ENCODE assay signal across 15 cellular contexts in the genomic region with DNA sequence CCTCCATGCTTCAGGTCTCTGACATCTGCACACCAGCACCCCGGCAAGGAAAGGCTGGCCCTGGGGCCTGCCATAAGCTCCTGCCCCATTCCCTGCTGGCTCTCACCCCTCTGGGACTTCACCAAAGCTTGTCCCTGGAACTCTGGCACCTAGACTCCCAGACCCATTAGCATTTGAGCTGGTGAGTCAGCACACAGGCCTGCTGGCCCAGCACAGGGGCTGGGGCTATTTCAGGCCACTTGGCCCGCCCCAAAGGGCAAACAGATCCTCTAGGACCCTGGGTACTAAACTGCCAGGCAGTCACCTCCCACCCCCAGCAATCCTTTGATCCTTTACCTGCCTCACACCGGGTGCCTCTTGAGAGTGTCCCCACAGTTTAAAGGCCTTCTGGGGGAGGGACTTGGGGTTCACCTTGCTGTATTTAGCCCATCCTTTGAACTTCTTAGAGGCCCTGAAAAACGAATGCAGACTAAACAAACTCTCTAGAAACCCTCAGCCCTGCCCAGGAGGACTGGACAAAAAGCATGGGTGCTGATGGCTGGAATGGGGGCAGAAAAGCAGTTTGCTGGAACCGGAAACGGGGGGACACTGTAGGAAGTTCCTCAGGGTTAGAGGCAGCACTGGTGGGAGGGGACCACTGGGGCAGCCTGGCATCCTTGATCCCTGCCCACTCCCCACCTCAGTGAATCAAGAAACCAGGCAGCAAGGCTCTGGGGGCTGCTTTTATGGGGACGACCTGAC. TPM values are rescaled to one million over a fixed set of nuclear protein-coding genes. Genes with fewer than 3 reads are reported as not detected.
A peak's percentile ranks its signal among the peaks of the same experiment; 100 is the strongest.
DNase-seq lines count a peak whose midpoint lies in the region; ATAC-seq and TF ChIP-seq lines count a peak whose summit lies in the region.
"Had no signal": no experiment of that assay in that cellular context is flagged by ENCODE, and none has a peak within 500 bp of the region (broad histone marks: within the 10 kb centered on the region; RNA-seq: fewer than 3 reads in every experiment).

No MANE protein-coding gene starts in this region.

- H3K27me3 Mint-ChIP-seq in activated T-cell treated with anti-CD3 and anti-CD28 coated beads, Interleukin-2, amount 50 U/mL, for 4 hours (ENCODE audit: low read depth) = peaks cover 9% of the 10 kb centered on the region

- peak overlapping the region; percentile 71 for H2AFZ ChIP-seq in IMR-90 (replicated peaks; ENCODE audit: low read length, poor library complexity)

- TF ChIP-seq RAD21 in IMR-90 (IDR thresholded peaks at IDR 0.05; ENCODE audit: low read length) = no peak

- CTCF ChIA-PET in IMR-90 (lab: Yijun Ruan, JAX) = interaction anchor here (0.9 kb wide), 1 partner anchor 29 kb away, joined by 3 read pairs; no protein-coding TSS in a partner anchor

- peak overlapping the region; percentile 3 for H3K4me2 ChIP-seq in IMR-90 (ENCODE audit: low read depth, low read length)

- H2BK120ac ChIP-seq in IMR-90 (ENCODE audit: low read depth, low read length) = no peak overlapping the region; the same call in 1 of the 2 replicates

- H3K18ac ChIP-seq in IMR-90 (ENCODE audit: low read depth, low read length) = 0 out of 2 replicates have a peak overlapping the region, but pooled peaks have one; percentile 5

- POLR2A ChIA-PET in IMR-90 (lab: Charles Lee; ENCODE audit: unreplicated experiment) = interaction anchor here (0.6 kb wide), 1 partner anchor 66 kb away, joined by 9 read pairs; no protein-coding TSS in a partner anchor

- in situ Hi-C loops in IMR-90 (cut with MboI; ENCODE audit: low sequenced_read_pairs) = no loop called here

- H3K9me3 Mint-ChIP-seq in activated T-cell treated with anti-CD3 and anti-CD28 coated beads, Interleukin-2, amount 50 U/mL, for 4 hours = no peaks in the 10 kb centered on the region
- H3K9me3 Mint-ChIP-seq: CD8-positive, alpha-beta memory T cell had no signal

- peak overlapping the region in 1 of 2 experiments; percentile 6; a peak in 1 of 4 replicates for H4K8ac ChIP-seq in IMR-90 (ENCODE audit: low read depth in 2 of 2, low read length in 2 of 2)

- H3K9me3 ChIP-seq in IMR-90 (ENCODE audit: control insufficient read depth, insufficient read depth, low read length) = no peaks in the 10 kb centered on the region
- no peaks in the 10 kb centered on the region for H3K9me3 ChIP-seq in muscle layer of colon (ENCODE audit: low read length)
- no peaks in the 10 kb centered on the region for H3K9me3 ChIP-seq in effector memory CD4-positive, alpha-beta T cell (ENCODE audit: control insufficient read depth, low read length)

- no peak overlapping the region; the same call in 2 of the 3 replicates for H2BK15ac ChIP-seq in IMR-90 (ENCODE audit: low read depth, low read length)

- H3K4me1 ChIP-seq in IMR-90 (ENCODE audit: control insufficient read depth, insufficient read depth, low read length) = peaks cover 20% of the 10 kb centered on the region
- H3K4me1 ChIP-seq in muscle layer of colon (ENCODE audit: insufficient read depth, low read length) = peaks cover 14% of the 10 kb centered on the region
- peaks cover 21% of the 10 kb centered on the region for H3K4me1 ChIP-seq in effector memory CD4-positive, alpha-beta T cell (ENCODE audit: control insufficient read depth, insufficient read depth, low read length, poor library complexity, severe bottlenecking)

- no peak overlapping the region for H4K91ac ChIP-seq in IMR-90 (ENCODE audit: insufficient read depth, low read depth, low read length)

- no peak for TF ChIP-seq POLR2A in IMR-90 (IDR thresholded peaks at IDR 0.05; ENCODE audit: low read depth, low read length)

- ATAC-seq in IMR-90 (ENCODE audit: low read depth) = peak; percentile 25
- no peak for ATAC-seq in activated T-cell treated with anti-CD3 and anti-CD28 coated beads, Interleukin-2, amount 50 U/mL, for 4 hours
- ATAC-seq in HG03095 (IDR thresholded peaks at IDR 0.05; ENCODE audit: unreplicated experiment) = no peak

- WGBS in IMR-90 (ENCODE audit: extremely low coverage in 2 of 2, insufficient read length in 1 of 2), 2 experiments = 50% methylated on average over 1 of the region's 7 CpGs; no CpG with 5 or more reads in 1 of the 2 experiments

- dilution Hi-C loops in IMR-90 (cut with HindIII; ENCODE audit: low sequenced_read_pairs, unreplicated experiment) = no loop called here

- H2AK5ac ChIP-seq in IMR-90 (ENCODE audit: low read depth, low read length) = peak overlapping the region; percentile 82; the same call in 1 of the 2 replicates

- H3K36me3 ChIP-seq in IMR-90 (ENCODE audit: control insufficient read depth, insufficient read depth, low read length) = peaks cover 38% of the 10 kb centered on the region
- H3K36me3 ChIP-seq in muscle layer of colon (ENCODE audit: insufficient read depth, low read length) = peaks cover 27% of the 10 kb centered on the region
- H3K36me3 ChIP-seq in effector memory CD4-positive, alpha-beta T cell (ENCODE audit: control insufficient read depth, insufficient read depth, low read length) = peaks cover 37% of the 10 kb centered on the region

- intact Hi-C loops in IMR-90 (cut with micrococcal nuclease) = no loop called here

- H3K36me3 Mint-ChIP-seq in activated T-cell treated with anti-CD3 and anti-CD28 coated beads, Interleukin-2, amount 50 U/mL, for 4 hours (ENCODE audit: insufficient read depth) = peaks cover 22% of the 10 kb centered on the region

- no peak for TF ChIP-seq CTCF in IMR-90 (conservative IDR thresholded peaks at IDR 0.05; ENCODE audit: low read depth, low read length)
- no peak for TF ChIP-seq CTCF in fibroblast of mammary gland (conservative IDR thresholded peaks at IDR 0.05; ENCODE audit: control insufficient read depth, insufficient read depth, low read depth, low read length)

- H4K20me1 ChIP-seq in IMR-90 (ENCODE audit: insufficient read depth, low read length) = peaks cover 27% of the 10 kb centered on the region

- H3K4me3 Mint-ChIP-seq in activated T-cell treated with anti-CD3 and anti-CD28 coated beads, Interleukin-2, amount 50 U/mL, for 4 hours = no peak overlapping the region

- H3K9me1 ChIP-seq in IMR-90 (ENCODE audit: insufficient read depth, low read length) = peaks cover 6% of the 10 kb centered on the region

- H3K27ac ChIP-seq in IMR-90 (ENCODE audit: insufficient read depth, low read length) (peak overlapping the region; percentile 29; the same call in 1 of the 2 replicates), muscle layer of colon (ENCODE audit: low read depth, low read length) (peak overlapping the region; percentile 30)
- no peak overlapping the region for H3K27ac ChIP-seq in effector memory CD4-positive, alpha-beta T cell (ENCODE audit: insufficient read depth, low read length, poor library complexity, severe bottlenecking)
- H3K27ac ChIP-seq: SK-N-MC had no signal

- H3K4me3 ChIP-seq in IMR-90 (ENCODE audit: insufficient read depth, low read depth, low read length) = no peak overlapping the region
- H3K4me3 ChIP-seq in fibroblast of mammary gland (ENCODE audit: control insufficient read depth, low read depth, low read length) = no peak overlapping the region
- H3K4me3 ChIP-seq in muscle layer of colon (ENCODE audit: low read depth in 1 of 2, low read length in 2 of 2) = no peak overlapping the region
- no peak overlapping the region for H3K4me3 ChIP-seq in effector memory CD4-positive, alpha-beta T cell (ENCODE audit: insufficient read depth, low read depth, low read length, poor library complexity, severe bottlenecking)
- H3K4me3 ChIP-seq: SK-N-MC had no signal

- H3K56ac ChIP-seq in IMR-90 (ENCODE audit: extremely low read depth, insufficient read depth, low read length) = peak overlapping the region; percentile 71; the same call in 1 of the 2 replicates

- peak overlapping the region; percentile 31; the same call in 1 of the 2 replicates for H4K5ac ChIP-seq in IMR-90 (ENCODE audit: low read depth, low read length)

- DNase-seq in AG08395 (ENCODE audit: low spot score) (peak; percentile 82), IMR-90 (peak; percentile 55), fibroblast of mammary gland (ENCODE audit: low read depth) (peak; percentile 43)
- DNase-seq in activated T-cell treated with anti-CD3 and anti-CD28 coated beads, Interleukin-2, amount 50 U/mL, for 4 hours = no peak
- no peak for DNase-seq in effector memory CD4-positive, alpha-beta T cell
- no peak for DNase-seq in activated naive CD4-positive, alpha-beta T cell treated with anti-CD3 and anti-CD28 coated beads, Interleukin-2, amount 50 U/mL, for 16 hours
- DNase-seq: activated T-cell treated with anti-CD3 and anti-CD28 coated beads, Interleukin-2, amount 50 U/mL, for 1 hour; CD8-positive, alpha-beta memory T cell; cortex of kidney; NCI-H2029 treated with DMSO at 0.1 percent for 48 hours; stimulated activated CD4-positive, alpha-beta T cell treated with anti-CD3 and anti-CD28 coated beads, Interleukin-2, amount 100 ng/mL, for 24 hours had no signal

- H3K4ac ChIP-seq in IMR-90 (ENCODE audit: low read depth, low read length) = peak overlapping the region; percentile 66

- peak overlapping the region; percentile 52 for H3K14ac ChIP-seq in IMR-90 (replicated peaks; ENCODE audit: low read depth, low read length)

- 0 out of 2 replicates have a peak overlapping the region, but pooled peaks have one; percentile 14 for H3K9ac ChIP-seq in IMR-90 (ENCODE audit: low read depth, low read length)
- H3K9ac ChIP-seq in muscle layer of colon (ENCODE audit: low read length) = no peak overlapping the region

- H3K79me1 ChIP-seq in IMR-90 (ENCODE audit: low read depth in 1 of 2, low read length in 2 of 2) = peaks cover 18 to 56% of the 10 kb centered on the region in 2 experiments; a peak in 3 of 4 replicates

- no TSS peak for BruUV-seq in IMR-90 (replicated peaks; lab: Mats Ljungman, UMichigan)

- H3K27me3 ChIP-seq in IMR-90 (ENCODE audit: control insufficient read depth, insufficient read depth, low read length) (no peaks in the 10 kb centered on the region), muscle layer of colon (ENCODE audit: control insufficient read depth in 1 of 2, insufficient read depth in 2 of 2, low read length in 2 of 2) (peaks cover 4 to 11% of the 10 kb centered on the region in 2 donors)
- no peaks in the 10 kb centered on the region for H3K27me3 ChIP-seq in effector memory CD4-positive, alpha-beta T cell (replicated peaks; ENCODE audit: control insufficient read depth, insufficient read depth, low read length, poor library complexity, severe bottlenecking)

- H2AK9ac ChIP-seq in IMR-90 (replicated peaks; ENCODE audit: low read depth, low read length, poor library complexity) = peak overlapping the region; percentile 81

- H3K23ac ChIP-seq in IMR-90 (ENCODE audit: low read depth, low read length) = 0 out of 2 replicates have a peak overlapping the region, but pooled peaks have one; percentile 24

- peaks cover 22% of the 10 kb centered on the region for H3K4me1 Mint-ChIP-seq in activated T-cell treated with anti-CD3 and anti-CD28 coated beads, Interleukin-2, amount 50 U/mL, for 4 hours (ENCODE audit: low read depth)

- H2BK20ac ChIP-seq in IMR-90 (ENCODE audit: low read depth, low read length) = no peak overlapping the region

- peak overlapping the region; percentile 59 for H2BK5ac ChIP-seq in IMR-90 (ENCODE audit: low read depth, low read length, poor library complexity, severe bottlenecking)

RNA-seq across cellular contexts. Expression of gene SAMD14, which starts 3.2 kb away (rescaled TPM):
- 1.4 TPM in 2 replicates for total RNA-seq in IMR-90 (2012; rRNA removed)
- polyA plus RNA-seq in IMR-90 (2012; rRNA removed) = 6.2 and 6.7 TPM in 2 replicates
- 2.7 and 5.4 TPM in 2 replicates for polyA plus RNA-seq in IMR-90 (2012; cell fraction: cytosol; rRNA removed)
- 20.9 and 34.4 TPM in 2 replicates for polyA plus RNA-seq in IMR-90 (2012; cell fraction: nucleus; rRNA removed; ENCODE audit: low replicate concordance)
- under 1 TPM; 0.47 to 0.78 (median 0.52) TPM for total RNA-seq in activated T-cell treated with anti-CD3 and anti-CD28 coated beads, Interleukin-2, amount 50 U/mL, for 4 hours
- polyA plus RNA-seq: CD8-positive, alpha-beta memory T cell; keratinocyte had no signal

RNA-seq across cellular contexts. Expression of gene PPP1R9B, which starts 17.3 kb away (rescaled TPM):
- 28.0 and 38.6 TPM in 2 replicates for total RNA-seq in IMR-90 (2012; rRNA removed)
- 23.0 and 25.8 TPM in 2 replicates for polyA plus RNA-seq in IMR-90 (2012; rRNA removed)
- polyA plus RNA-seq in IMR-90 (2012; cell fraction: cytosol; rRNA removed) = 16.2 and 19.3 TPM in 2 replicates
- polyA plus RNA-seq in IMR-90 (2012; cell fraction: nucleus; rRNA removed; ENCODE audit: low replicate concordance) = 42.2 and 55.1 TPM in 2 replicates
- total RNA-seq in activated T-cell treated with anti-CD3 and anti-CD28 coated beads, Interleukin-2, amount 50 U/mL, for 4 hours = 10 to 100 TPM; 70.2 to 82.2 (median 76.6) TPM

RNA-seq across cellular contexts. Expression of gene SGCA, which starts 32.6 kb away (rescaled TPM):
- total RNA-seq in IMR-90 (2012; rRNA removed) = not detected in 2 replicates
- polyA plus RNA-seq in IMR-90 (2012; rRNA removed) = 0.19 and 0.55 TPM in 2 replicates
- polyA plus RNA-seq in IMR-90 (2012; cell fraction: cytosol; rRNA removed) = 0.36 and 0.43 TPM in 2 replicates
- polyA plus RNA-seq in IMR-90 (2012; cell fraction: nucleus; rRNA removed; ENCODE audit: low replicate concordance) = 0.34 TPM in 1 of 2 replicates, not detected in the other
- not detected for total RNA-seq in activated T-cell treated with anti-CD3 and anti-CD28 coated beads, Interleukin-2, amount 50 U/mL, for 4 hours
- polyA plus RNA-seq: CD8-positive, alpha-beta memory T cell; keratinocyte had no signal

RNA-seq across cellular contexts. Expression of gene PDK2, which starts 38.0 kb away (rescaled TPM):
- total RNA-seq in IMR-90 (2012; rRNA removed) = 26.7 and 38.0 TPM in 2 replicates
- polyA plus RNA-seq in IMR-90 (2012; rRNA removed) = 104 and 113 TPM in 2 replicates
- 45.0 and 131 TPM in 2 replicates for polyA plus RNA-seq in IMR-90 (2012; cell fraction: cytosol; rRNA removed)
- 71.2 and 130 TPM in 2 replicates for polyA plus RNA-seq in IMR-90 (2012; cell fraction: nucleus; rRNA removed; ENCODE audit: low replicate concordance)
- 10 to 100 TPM in 1 of 3 donors, 1 to 10 TPM in 2; 8.8 to 11.7 (median 9.2) TPM for total RNA-seq in activated T-cell treated with anti-CD3 and anti-CD28 coated beads, Interleukin-2, amount 50 U/mL, for 4 hours

Comparison
In these comparisons a context has a peak if more than half of its experiments do, and no peak if none do; other contexts are left out.
1. DNase-seq: peak in AG08395 (single experiment), IMR-90 (single experiment) and fibroblast of mammary gland (single experiment); none in activated T-cell treated with anti-CD3 and anti-CD28 coated beads, Interleukin-2, amount 50 U/mL, for 4 hours (single experiment), effector memory CD4-positive, alpha-beta T cell (0 of 3) and activated naive CD4-positive, alpha-beta T cell treated with anti-CD3 and anti-CD28 coated beads, Interleukin-2, amount 50 U/mL, for 16 hours (single experiment).